Comparison of ENCODE assay signal across 10 cellular contexts in genomic region chr1:98323396-98323795, GRCh38.
DNase-seq lines count a peak whose midpoint lies in the region; ATAC-seq, FAIRE-seq and TF ChIP-seq lines count a peak whose summit lies in the region.
"Had no signal": no experiment of that assay in that cellular context is flagged by ENCODE, and none has a peak within 500 bp of the region (broad histone marks: within the 10 kb centered on the region; RNA-seq: fewer than 3 reads in every experiment).

No MANE protein-coding gene starts in this region.

- H3K4me2 ChIP-seq in endothelial cell of umbilical vein (ENCODE audit: insufficient read depth, low read length): peak overlapping the region; percentile 89

- DNase-seq in Daoy (ENCODE audit: low read depth) (peak; percentile 87), NOMO-1 (lab: John Stamatoyannopoulos, UW; ENCODE audit: unreplicated experiment in 2 of 2) (peak; percentile 32 to 58), endothelial cell of umbilical vein (ENCODE audit: low read depth, low spot score) (peak; percentile 76), non-pigmented ciliary epithelial cell (ENCODE audit: low read depth) (peak; percentile 78), occipital lobe (lab: John Stamatoyannopoulos, UW) (no peak), testis (no peak)
- DNase-seq in activated naive CD4-positive, alpha-beta T cell treated with anti-CD3 and anti-CD28 coated beads for 36 hours: no peak
- DNase-seq: cerebellar nuclear complex had no signal

- peak; percentile 58 for FAIRE-seq in endothelial cell of umbilical vein (lab: Jason Lieb, UNC)
- FAIRE-seq: GM12878 had no signal

- no peak overlapping the region for H3K4me3 Mint-ChIP-seq in activated naive CD4-positive, alpha-beta T cell treated with anti-CD3 and anti-CD28 coated beads for 36 hours

- no peaks in the 10 kb centered on the region for H3K27me3 ChIP-seq in endothelial cell of umbilical vein (ENCODE audit: control insufficient read depth in 2 of 2, insufficient read depth in 2 of 2, low read length in 2 of 2)
- H3K27me3 ChIP-seq in testis: no peaks in the 10 kb centered on the region

- TF ChIP-seq POLR2A in endothelial cell of umbilical vein (IDR thresholded peaks at IDR 0.05; ENCODE audit: low read depth, low read length) (no peak), testis (IDR thresholded peaks at IDR 0.05) (no peak)

- TF ChIP-seq CTCF in endothelial cell of umbilical vein (IDR thresholded peaks at IDR 0.05; ENCODE audit: extremely low read depth in 1 of 2, insufficient read depth in 1 of 2, low read depth in 1 of 2, low read length in 2 of 2): no peak
- TF ChIP-seq CTCF in testis (IDR thresholded peaks at IDR 0.05): no peak

- no TSS peak for BruUV-seq in endothelial cell of umbilical vein (replicated peaks; lab: Mats Ljungman, UMichigan)

- H3K9me3 ChIP-seq in endothelial cell of umbilical vein (replicated peaks; ENCODE audit: control insufficient read depth, insufficient read depth, low read length) (no peaks in the 10 kb centered on the region), testis (no peaks in the 10 kb centered on the region)

- CTCF ChIA-PET in endothelial cell of umbilical vein (lab: Charles Lee): interaction anchor here (0.6 to 3.9 kb wide), 8 partner anchors 9 to 268 kb away, joined by 3 to 20 read pairs (median 3); no protein-coding TSS in a partner anchor
- CTCF ChIA-PET in activated naive CD4-positive, alpha-beta T cell treated with anti-CD3 and anti-CD28 coated beads for 36 hours (lab: Charles Lee): no interaction called here

- no peaks in the 10 kb centered on the region for H3K9me3 Mint-ChIP-seq in activated naive CD4-positive, alpha-beta T cell treated with anti-CD3 and anti-CD28 coated beads for 36 hours

- peak overlapping the region; percentile 86 for H3K9ac ChIP-seq in endothelial cell of umbilical vein (replicated peaks; ENCODE audit: extremely low read depth, insufficient read depth, low read length)

- intact Hi-C loops in endothelial cell of umbilical vein (cut with micrococcal nuclease): loop anchor here (1.0 kb wide), 7 partner anchors 8 to 237 kb away; no protein-coding TSS in a partner anchor
- intact Hi-C loops in testis (cut with DNase I; ENCODE audit: low total_unique reads): no loop called here
- intact Hi-C loops in activated naive CD4-positive, alpha-beta T cell treated with anti-CD3 and anti-CD28 coated beads for 36 hours (cut with micrococcal nuclease): no loop called here

- H3K79me2 ChIP-seq in endothelial cell of umbilical vein (ENCODE audit: control insufficient read depth, insufficient read depth, low read length): no peaks in the 10 kb centered on the region

- ATAC-seq in HG03196 (IDR thresholded peaks at IDR 0.05; ENCODE audit: unreplicated experiment): no peak
- ATAC-seq: GM12878 had no signal

- H3K4me3 ChIP-seq in endothelial cell of umbilical vein (replicated peaks in 1 of 3; ENCODE audit: insufficient read depth in 1 of 3, low read depth in 1 of 3, low read length in 3 of 3): peak overlapping the region in 1 of 3 experiments; percentile 26
- no peak overlapping the region for H3K4me3 ChIP-seq in testis
- H3K4me3 ChIP-seq: GM12878 had no signal

- no peak overlapping the region for H2AFZ ChIP-seq in endothelial cell of umbilical vein (ENCODE audit: low read depth, low read length)

- no peaks in the 10 kb centered on the region for H3K9me1 ChIP-seq in endothelial cell of umbilical vein (replicated peaks; ENCODE audit: control insufficient read depth, extremely low read depth, insufficient read depth, low read length)

- no peak overlapping the region for H3K27ac Mint-ChIP-seq in activated naive CD4-positive, alpha-beta T cell treated with anti-CD3 and anti-CD28 coated beads for 36 hours

- H3K36me3 Mint-ChIP-seq in activated naive CD4-positive, alpha-beta T cell treated with anti-CD3 and anti-CD28 coated beads for 36 hours (ENCODE audit: low read depth): no peaks in the 10 kb centered on the region

- no peaks in the 10 kb centered on the region for H3K27me3 Mint-ChIP-seq in activated naive CD4-positive, alpha-beta T cell treated with anti-CD3 and anti-CD28 coated beads for 36 hours (ENCODE audit: low read depth)

- H3K27ac ChIP-seq in endothelial cell of umbilical vein (ENCODE audit: insufficient read depth, low read depth, low read length) (peak overlapping the region; percentile 97), testis (no peak overlapping the region)

- POLR2A ChIA-PET in endothelial cell of umbilical vein (lab: Charles Lee): interaction anchor here (1.7 kb wide), 1 partner anchor 237 kb away, joined by 6 read pairs; no protein-coding TSS in a partner anchor

- H4K20me1 ChIP-seq in endothelial cell of umbilical vein (replicated peaks; ENCODE audit: control insufficient read depth, extremely low read depth, insufficient read depth, low read length): no peaks in the 10 kb centered on the region

- dilution Hi-C loops in endothelial cell of umbilical vein (cut with MboI; ENCODE audit: extremely low pct_ligation_motif_present, low sequenced_read_pairs): no loop called here

- H3K36me3 ChIP-seq in endothelial cell of umbilical vein (ENCODE audit: control insufficient read depth in 2 of 2, extremely low read depth in 1 of 2, insufficient read depth in 2 of 2, low read length in 2 of 2) (no peaks in the 10 kb centered on the region), testis (ENCODE audit: low read depth, missing control alignments) (no peaks in the 10 kb centered on the region)

- H3K4me1 ChIP-seq in endothelial cell of umbilical vein (ENCODE audit: control insufficient read depth, extremely low read depth, insufficient read depth, low read length) (peaks cover 67% of the 10 kb centered on the region), testis (no peaks in the 10 kb centered on the region)

- no peaks in the 10 kb centered on the region for H3K4me1 Mint-ChIP-seq in activated naive CD4-positive, alpha-beta T cell treated with anti-CD3 and anti-CD28 coated beads for 36 hours (ENCODE audit: low read depth)

TF ChIP-seq in endothelial cell of umbilical vein, 7 proteins besides CTCF, POLR2A, EP300 and RAD21:
- TF ChIP-seq POLR2AphosphoS5 (IDR thresholded peaks at IDR 0.05; ENCODE audit: insufficient read depth, low read depth, low read length): no peak
- no peak for TF ChIP-seq MAX (IDR thresholded peaks at IDR 0.05; ENCODE audit: insufficient read depth, insufficient read length)
- peak; percentile 12 for TF ChIP-seq FOS (IDR thresholded peaks at IDR 0.05; ENCODE audit: borderline replicate concordance, insufficient read depth, low read length)
- TF ChIP-seq EZH2 (IDR thresholded peaks at IDR 0.05; ENCODE audit: borderline replicate concordance, low read depth, low read length, severe bottlenecking): no peak
- TF ChIP-seq GATA2 (IDR thresholded peaks at IDR 0.05; ENCODE audit: insufficient read depth, insufficient read length, low read depth, low read length): no peak
- peak; percentile 37 for TF ChIP-seq JUN (IDR thresholded peaks at IDR 0.05; ENCODE audit: borderline replicate concordance, insufficient read depth, insufficient read length, low read depth)
- no peak for TF ChIP-seq MYC (IDR thresholded peaks at IDR 0.05; ENCODE audit: low read depth, low read length)
TF ChIP-seq in endothelial cell of umbilical vein: peak in this region for 2.

Comparison
In these comparisons a context has a peak if more than half of its experiments do, and no peak if none do; other contexts are left out.
1. DNase-seq: peak in Daoy (single experiment), NOMO-1 (2 of 2), endothelial cell of umbilical vein (single experiment) and non-pigmented ciliary epithelial cell (single experiment); none in occipital lobe (single experiment), testis (single experiment) and activated naive CD4-positive, alpha-beta T cell treated with anti-CD3 and anti-CD28 coated beads for 36 hours (single experiment).